9 cellular contexts compared by ENCODE assay signal in genomic region chrX:7926501-7926900, GRCh38. TPM values are rescaled to one million over a fixed set of nuclear protein-coding genes. Genes with fewer than 3 reads are reported as not detected.
DNase-seq lines count a peak whose midpoint lies in the region; ATAC-seq and TF ChIP-seq lines count a peak whose summit lies in the region.
"Had no signal": no experiment of that assay in that cellular context is flagged by ENCODE, and none has a peak within 500 bp of the region (broad histone marks: within the 10 kb centered on the region; RNA-seq: fewer than 3 reads in every experiment).

No MANE protein-coding gene starts in this region.

- TF ChIP-seq CTCF in GM12864 (IDR thresholded peaks at IDR 0.05; ENCODE audit: low read depth, low read length, missing control alignments) (no peak), fibroblast of pulmonary artery (IDR thresholded peaks at IDR 0.05; ENCODE audit: low read length, missing control alignments) (no peak), psoas muscle (IDR thresholded peaks at IDR 0.05) (no peak)

- POLR2A ChIA-PET in T-cell (lab: Charles Lee): no interaction called here

- H3K36me3 Mint-ChIP-seq in T-cell: peaks cover 5% of the 10 kb centered on the region

- WGBS in psoas muscle, 3 donors: 82 to 88% (median 87%) methylated on average over 5 of the region's 5 CpGs

- in situ Hi-C loops in ACHN (cut with HindIII; ENCODE audit: low pct_ligation_motif_present, low pct_unique_long_range_greater_than_20kb, low sequenced_read_pairs): no loop called here

- ATAC-seq in T-cell (replicated peaks in 1 of 4) (no peak), psoas muscle (no peak)

- H3K27ac Mint-ChIP-seq in T-cell: peak overlapping the region; percentile 69 to 97

- H3K4me1 ChIP-seq in psoas muscle: no peaks in the 10 kb centered on the region

- H3K4me3 ChIP-seq in GM12864 (ENCODE audit: low read depth, low read length) (peak overlapping the region; percentile 68), fibroblast of pulmonary artery (replicated peaks; ENCODE audit: low read depth, low read length) (peak overlapping the region; percentile 66), psoas muscle (peak overlapping the region; percentile 68)

- H3K27ac ChIP-seq in psoas muscle: peak overlapping the region; percentile 77

- DNase-seq in GM12864 (ENCODE audit: low read depth) (no peak), T-cell (no peak), fibroblast of pulmonary artery (ENCODE audit: low read depth) (peak; percentile 4), psoas muscle (no peak), HK-2 (ENCODE audit: unreplicated experiment) (no peak), NCI-H2196 (lab: John Stamatoyannopoulos, UW; ENCODE audit: unreplicated experiment) (no peak), ACHN (no peak), SK-N-DZ (ENCODE audit: low spot score) (no peak)

- H3K4me3 Mint-ChIP-seq in T-cell: peak overlapping the region; percentile 53 to 94 (median 92)

- H3K9me3 ChIP-seq in psoas muscle: no peaks in the 10 kb centered on the region

- H3K27me3 Mint-ChIP-seq in T-cell: no peaks in the 10 kb centered on the region

- peaks cover 0 to 6% of the 10 kb centered on the region in 2 donors for H3K36me3 ChIP-seq in psoas muscle (ENCODE audit: insufficient read depth in 1 of 2, low read depth in 1 of 2)

- intact Hi-C loops in psoas muscle (cut with DNase I): no loop called here

- H3K9me3 Mint-ChIP-seq in T-cell: no peaks in the 10 kb centered on the region

- H3K27me3 ChIP-seq in psoas muscle (ENCODE audit: insufficient read depth in 3 of 3, low read length in 2 of 3): no peaks in the 10 kb centered on the region

- CTCF ChIA-PET in T-cell (lab: Charles Lee): interaction anchor here in 1 of 2 donors (0.5 kb wide), 1 partner anchor 143 kb away, joined by 6 read pairs; no protein-coding TSS in a partner anchor

- H3K4me1 Mint-ChIP-seq in T-cell: peaks cover 22 to 31% (median 30%) of the 10 kb centered on the region in 3 donors

RNA-seq across cellular contexts. Expression of gene PNPLA4, which starts 0.7 kb away (rescaled TPM):
- total RNA-seq in T-cell: 1 to 10 TPM; 5.1 to 7.0 (median 6.2) TPM
- total RNA-seq in psoas muscle: 10 to 100 TPM; 22.5 to 31.8 (median 25.8) TPM
- 10 to 100 TPM; 13.8 to 26.0 (median 20.2) TPM for polyA plus RNA-seq in psoas muscle
- polyA plus RNA-seq in SK-N-DZ (2014; cell fraction: cytosol; rRNA removed): not detected in 2 replicates
- polyA plus RNA-seq in SK-N-DZ (2014; cell fraction: nucleus; rRNA removed): not detected in 2 replicates
- total RNA-seq: myocyte had no signal
